23 cellular contexts compared by ENCODE assay signal in genomic region chr5:173709145-173709544, GRCh38.
DNase-seq lines count a peak whose midpoint lies in the region; ATAC-seq, FAIRE-seq and TF ChIP-seq lines count a peak whose summit lies in the region.
"Had no signal": no experiment of that assay in that cellular context is flagged by ENCODE, and none has a peak within 500 bp of the region (broad histone marks: within the 10 kb centered on the region; RNA-seq: fewer than 3 reads in every experiment).

No MANE protein-coding gene starts in this region.

- no peak overlapping the region for H3K56ac ChIP-seq in H9 (ENCODE audit: insufficient read length, low read depth, low read length)

- no peak overlapping the region for H3K18ac ChIP-seq in H9 (ENCODE audit: insufficient read length, low read depth, low read length)

- H2BK120ac ChIP-seq in H9 (ENCODE audit: low read depth, low read length, poor library complexity, severe bottlenecking), result no peak overlapping the region

- CTCF ChIA-PET in A549 (lab: Yijun Ruan, JAX), result no interaction called here
- CTCF ChIA-PET in OCI-LY7 (lab: Charles Lee; ENCODE audit: unreplicated experiment), result no interaction called here
- CTCF ChIA-PET in A673 (lab: Charles Lee), result no interaction called here

- H3K79me2 ChIP-seq in H9 (ENCODE audit: insufficient read depth, low read length) (no peaks in the 10 kb centered on the region), OCI-LY7 (ENCODE audit: insufficient read depth, low read depth, low read length) (no peaks in the 10 kb centered on the region), neural progenitor cell (ENCODE audit: low read depth) (no peaks in the 10 kb centered on the region)

- no peaks in the 10 kb centered on the region for H4K20me1 ChIP-seq in H9 (ENCODE audit: control insufficient read depth, insufficient read depth, insufficient read length)
- H4K20me1 ChIP-seq in OCI-LY7 (ENCODE audit: insufficient read depth, low read length), result no peaks in the 10 kb centered on the region
- no peaks in the 10 kb centered on the region for H4K20me1 ChIP-seq in neural progenitor cell (ENCODE audit: low read depth)

- H4K8ac ChIP-seq in H9 (replicated peaks; ENCODE audit: insufficient read length, low read depth, low read length), result no peak overlapping the region

- H3K4me1 ChIP-seq in A549 (peaks cover 5% of the 10 kb centered on the region), H9 (ENCODE audit: insufficient read depth, low read length) (no peaks in the 10 kb centered on the region; the same call in 1 of the 2 replicates), OCI-LY7 (ENCODE audit: insufficient read depth, low read length, poor library complexity, severe bottlenecking) (peaks cover 67% of the 10 kb centered on the region), neural progenitor cell (peaks cover 8% of the 10 kb centered on the region), A673 (ENCODE audit: insufficient read depth, low read length, poor library complexity, severe bottlenecking) (no peaks in the 10 kb centered on the region), psoas muscle (peaks cover 20% of the 10 kb centered on the region)

- TF ChIP-seq POLR2A in A549 (IDR thresholded peaks at IDR 0.05; ENCODE audit: low read length), result no peak

- H4K5ac ChIP-seq in H9 (ENCODE audit: insufficient read length, low read depth, low read length), result no peak overlapping the region

- no peak for FAIRE-seq in A549 (lab: Jason Lieb, UNC)
- FAIRE-seq: A204.1, D721Med, GM12892, GM19239, H1 had no signal

- no peak for TF ChIP-seq RAD21 in A549 (conservative IDR thresholded peaks at IDR 0.05 in 1 of 2, IDR thresholded peaks at IDR 0.05 in 1 of 2)

- TF ChIP-seq CTCF in A549 (IDR thresholded peaks at IDR 0.05) (no peak), H9 (conservative IDR thresholded peaks at IDR 0.05) (no peak), OCI-LY7 (conservative IDR thresholded peaks at IDR 0.05; ENCODE audit: low read length) (no peak), neural progenitor cell (IDR thresholded peaks at IDR 0.05) (no peak), A673 (conservative IDR thresholded peaks at IDR 0.05; ENCODE audit: low read depth, low read length) (no peak), psoas muscle (IDR thresholded peaks at IDR 0.05) (no peak)

- 86% methylated on average over 3 of the region's 3 CpGs for WGBS in A549 (ENCODE audit: missing lambda C conversion rate)
- no CpG with 5 or more reads among the region's 3 CpGs for WGBS in H9 (ENCODE audit: extremely low coverage, insufficient read length, low lambda C conversion rate)
- 92 to 95% (median 93%) methylated on average over 3 of the region's 3 CpGs for WGBS in psoas muscle, 3 donors

- H2BK20ac ChIP-seq in H9 (ENCODE audit: low read depth, low read length, poor library complexity, severe bottlenecking), result no peak overlapping the region

- H3K36me3 Mint-ChIP-seq in H9 (ENCODE audit: insufficient read depth in 1 of 3, low read depth in 3 of 3), result peaks cover 2 to 14% (median 5%) of the 10 kb centered on the region in 3 experiments; a peak in 4 of 7 replicates
- H3K36me3 Mint-ChIP-seq in neural progenitor cell, result no peaks in the 10 kb centered on the region

- no peak overlapping the region for H3K23ac ChIP-seq in H9 (ENCODE audit: insufficient read length, low read depth, low read length)

- TSS peak; percentile 26 for BruUV-seq in OCI-LY7 (replicated peaks; lab: Mats Ljungman, UMichigan)
- BruUV-seq in A673 (replicated peaks; lab: Mats Ljungman, UMichigan), result no TSS peak

- no peak overlapping the region for H3K4ac ChIP-seq in H9 (ENCODE audit: low read depth, low read length)

- H3K4me3 ChIP-seq in A549, result no peak overlapping the region
- H3K4me3 ChIP-seq in OCI-LY7 (ENCODE audit: low read depth, low read length, poor library complexity, severe bottlenecking), result no peak overlapping the region
- H3K4me3 ChIP-seq in neural progenitor cell, result no peak overlapping the region
- H3K4me3 ChIP-seq in A673 (ENCODE audit: low read depth, low read length, poor library complexity, severe bottlenecking), result no peak overlapping the region
- H3K4me3 ChIP-seq in psoas muscle, result no peak overlapping the region
- H3K4me3 ChIP-seq: GM23248 had no signal

- peaks cover 19 to 23% of the 10 kb centered on the region in 2 experiments for H3K4me1 Mint-ChIP-seq in H9
- H3K4me1 Mint-ChIP-seq in neural progenitor cell, result peaks cover 32% of the 10 kb centered on the region
- H3K4me1 Mint-ChIP-seq: CD8-positive, alpha-beta memory T cell had no signal

- no peak for DNase-seq in A549 (ENCODE audit: low read depth in 1 of 2, low spot score in 1 of 2)
- no peak for DNase-seq in H9
- no peak for DNase-seq in OCI-LY7 (ENCODE audit: low spot score)
- no peak for DNase-seq in neural progenitor cell (ENCODE audit: low spot score)
- DNase-seq in A673 (ENCODE audit: low spot score), result no peak
- no peak for DNase-seq in psoas muscle
- DNase-seq: CD4-positive, alpha-beta T cell; DMS 273 treated with DMSO at 0.1 percent for 48 hours; DMS79 treated with DMSO at 0.1 percent for 48 hours; GF-D8; GM23248; H7 had no signal

- H3K9me3 Mint-ChIP-seq in H9 (no peaks in the 10 kb centered on the region), neural progenitor cell (no peaks in the 10 kb centered on the region)
- H3K9me3 Mint-ChIP-seq: CD4-positive, alpha-beta T cell; CD8-positive, alpha-beta memory T cell had no signal

- H3K23me2 ChIP-seq in H9 (ENCODE audit: insufficient read length, low read depth, low read length, poor library complexity, severe bottlenecking), result no peaks in the 10 kb centered on the region

- intact Hi-C loops in OCI-LY7 (cut with micrococcal nuclease; ENCODE audit: unreplicated experiment) (no loop called here), A673 (cut with micrococcal nuclease; ENCODE audit: unreplicated experiment) (no loop called here), psoas muscle (cut with DNase I) (loop anchor here (5.0 kb wide), 2 partner anchors 37 to 43 kb away; no protein-coding TSS in a partner anchor)

- no peak for TF ChIP-seq EP300 in A549 (IDR thresholded peaks at IDR 0.05)

- H3K36me3 ChIP-seq in OCI-LY7 (ENCODE audit: insufficient read depth, low read length) (no peaks in the 10 kb centered on the region), neural progenitor cell (no peaks in the 10 kb centered on the region), A673 (ENCODE audit: insufficient read depth, low read length, poor library complexity, severe bottlenecking) (no peaks in the 10 kb centered on the region), psoas muscle (ENCODE audit: insufficient read depth in 1 of 2, low read depth in 1 of 2) (no peaks in the 10 kb centered on the region)

- no peak overlapping the region for H3K9ac ChIP-seq in H9 (ENCODE audit: extremely low read depth, insufficient read length, low read length)
- H3K9ac ChIP-seq in neural progenitor cell, result no peak overlapping the region
- H3K9ac ChIP-seq: GM23248 had no signal

- H3K4me3 Mint-ChIP-seq in H9 (no peak overlapping the region), neural progenitor cell (peak overlapping the region; percentile 5)
- H3K4me3 Mint-ChIP-seq: CD14-positive monocyte; CD4-positive, alpha-beta T cell; CD8-positive, alpha-beta memory T cell had no signal

- H3F3A ChIP-seq in neural progenitor cell (ENCODE audit: low read depth), result no peaks in the 10 kb centered on the region

- no peak overlapping the region for H2AK5ac ChIP-seq in H9 (ENCODE audit: insufficient read length, low read length)

- ATAC-seq in A549 (no peak), HG03439 (IDR thresholded peaks at IDR 0.05; ENCODE audit: unreplicated experiment) (no peak), HG02642 (IDR thresholded peaks at IDR 0.05; ENCODE audit: poor library complexity, unreplicated experiment) (no peak), psoas muscle (no peak)
- ATAC-seq: HCT116 had no signal

- H3K27me3 Mint-ChIP-seq in H9 (ENCODE audit: low read depth), result peaks cover 2% of the 10 kb centered on the region
- H3K27me3 Mint-ChIP-seq in neural progenitor cell (ENCODE audit: insufficient read depth, low read depth), result peaks cover 10% of the 10 kb centered on the region
- H3K27me3 Mint-ChIP-seq: CD4-positive, alpha-beta T cell had no signal

- H4K91ac ChIP-seq in H9 (ENCODE audit: insufficient read length, low read depth, low read length), result no peak overlapping the region

- no peaks in the 10 kb centered on the region for H3K79me1 ChIP-seq in H9 (ENCODE audit: insufficient read depth, low read depth, low read length, poor library complexity, severe bottlenecking)

- H3K27ac ChIP-seq in A549 (no peak overlapping the region), H9 (ENCODE audit: insufficient read length, low read depth, low read length) (no peak overlapping the region), OCI-LY7 (ENCODE audit: low read depth, low read length, poor library complexity, severe bottlenecking) (no peak overlapping the region), neural progenitor cell (no peak overlapping the region), A673 (ENCODE audit: low read depth, low read length, poor library complexity, severe bottlenecking) (no peak overlapping the region), psoas muscle (no peak overlapping the region)
- H3K27ac ChIP-seq: 22Rv1, GM23248 had no signal

- no peak overlapping the region for H2BK5ac ChIP-seq in H9 (ENCODE audit: insufficient read length, low read length)

- H3K9me2 ChIP-seq in OCI-LY7 (ENCODE audit: insufficient read depth, low read length), result no peaks in the 10 kb centered on the region

- no peak overlapping the region for H3T11ph ChIP-seq in H9 (ENCODE audit: low read length)

- POLR2A ChIA-PET in A549 (lab: Yijun Ruan, JAX) (no interaction called here), OCI-LY7 (lab: Charles Lee) (no interaction called here), A673 (lab: Charles Lee; ENCODE audit: low non-redundant PET) (no interaction called here)

- no peak overlapping the region for H3K14ac ChIP-seq in H9 (ENCODE audit: insufficient read depth, low read length)

- H2BK15ac ChIP-seq in H9 (ENCODE audit: low read depth, low read length), result no peak overlapping the region

- H3K9me3 ChIP-seq in A549 (no peaks in the 10 kb centered on the region), H9 (ENCODE audit: control insufficient read depth, low read depth, low read length) (no peaks in the 10 kb centered on the region), OCI-LY7 (ENCODE audit: low read length) (no peaks in the 10 kb centered on the region), neural progenitor cell (ENCODE audit: low read depth) (no peaks in the 10 kb centered on the region), A673 (ENCODE audit: low read depth, low read length, poor library complexity, severe bottlenecking) (no peaks in the 10 kb centered on the region), psoas muscle (no peaks in the 10 kb centered on the region)

- no peak overlapping the region for H3K4me2 ChIP-seq in A549
- H3K4me2 ChIP-seq in H9 (ENCODE audit: insufficient read depth, insufficient read length, low read length), result no peak overlapping the region
- H3K4me2 ChIP-seq in OCI-LY7 (ENCODE audit: low read length), result peak overlapping the region; percentile 15; the same call in 1 of the 2 replicates
- no peak overlapping the region for H3K4me2 ChIP-seq in neural progenitor cell

- H3K27ac Mint-ChIP-seq in H9 (peak overlapping the region in 2 of 3 experiments; percentile 26 to 68; a peak in 3 of 7 replicates), neural progenitor cell (no peak overlapping the region)
- H3K27ac Mint-ChIP-seq: CD14-positive monocyte; CD4-positive, alpha-beta T cell had no signal

- no peak overlapping the region for H2BK12ac ChIP-seq in H9 (ENCODE audit: insufficient read length, low read depth, low read length)

- no peaks in the 10 kb centered on the region for H3K27me3 ChIP-seq in H9 (ENCODE audit: insufficient read depth, low read length)
- H3K27me3 ChIP-seq in neural progenitor cell, result no peaks in the 10 kb centered on the region
- H3K27me3 ChIP-seq in A673 (replicated peaks; ENCODE audit: insufficient read depth, low read depth, low read length, poor library complexity), result no peaks in the 10 kb centered on the region
- H3K27me3 ChIP-seq in psoas muscle (ENCODE audit: insufficient read depth in 3 of 3, low read length in 2 of 3), result no peaks in the 10 kb centered on the region

- H2AFZ ChIP-seq in H9 (ENCODE audit: low read length), result no peak overlapping the region
- no peak overlapping the region for H2AFZ ChIP-seq in OCI-LY7 (ENCODE audit: low read length)
- no peak overlapping the region for H2AFZ ChIP-seq in neural progenitor cell (replicated peaks)
- H2AFZ ChIP-seq: GM23248 had no signal

Comparison
In these comparisons a context has a peak if more than half of its experiments do, and no peak if none do; other contexts are left out.
1. intact Hi-C loops: an anchor here in psoas muscle (5.0 kb wide); none called in OCI-LY7 and A673.